In the genomic region with DNA sequence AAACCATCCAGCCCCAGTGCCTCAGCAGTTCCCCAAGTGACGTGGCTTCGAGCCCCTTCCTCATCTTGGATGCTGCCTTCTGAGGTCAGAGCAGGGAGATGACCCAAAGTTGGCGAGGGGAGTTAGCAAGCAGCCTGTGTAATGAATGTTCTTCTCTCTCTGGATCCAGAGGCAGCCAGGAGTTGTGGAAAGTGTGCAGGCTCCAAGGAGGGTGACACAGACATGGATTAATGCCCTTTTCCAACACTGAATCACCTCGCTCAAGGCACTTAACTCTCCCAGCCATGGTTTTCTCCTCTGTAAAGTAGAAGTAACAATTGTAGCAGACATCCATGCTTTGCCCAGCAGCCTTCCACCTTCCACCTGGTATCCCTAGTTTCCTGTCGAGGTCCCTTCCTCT, we compare ENCODE assay signal across 15 cellular contexts.
"Had no signal": no experiment of that assay in that cellular context is flagged by ENCODE, and none has a peak within 500 bp of the region (broad histone marks: within the 10 kb centered on the region; RNA-seq: fewer than 3 reads in every experiment).

No MANE protein-coding gene starts in this region.

- H3K9me3 ChIP-seq: psoas muscle, stomach, testis had no signal

- H3K4me1 ChIP-seq: psoas muscle had no signal

- H2AFZ ChIP-seq: hepatocyte had no signal

- DNase-seq: activated CD4-positive, alpha-beta T cell treated with anti-CD3 and anti-CD28 coated beads for 1 hour; activated CD4-positive, alpha-beta T cell treated with anti-CD3 and anti-CD28 coated beads, Interleukin-2, amount 50 U/mL, for 4 hours; activated naive CD4-positive, alpha-beta T cell treated with anti-CD3 and anti-CD28 coated beads, Interleukin-2, amount 50 U/mL, for 16 hours; activated T-cell treated with anti-CD3 and anti-CD28 coated beads for 4 hours; dorsolateral prefrontal cortex; endodermal cell; kidney; left ventricle myocardium superior; psoas muscle; stimulated activated CD4-positive, alpha-beta T cell treated with anti-CD3 and anti-CD28 coated beads, Interleukin-1b, Interleukin-23, amount 100 ng/mL, for 48 hours; stomach; testis had no signal

- H3K27ac ChIP-seq: cardiac muscle cell, dorsolateral prefrontal cortex, hepatocyte, psoas muscle, stomach, testis, VCaP had no signal

- H3K4me2 ChIP-seq: hepatocyte had no signal

- H3K4me3 ChIP-seq: cardiac muscle cell, dorsolateral prefrontal cortex, hepatocyte, psoas muscle, stomach, testis had no signal

- H3K36me3 ChIP-seq: cardiac muscle cell, stomach had no signal

- H3K79me2 ChIP-seq: hepatocyte had no signal

- H3K27me3 ChIP-seq: testis had no signal
